17 cellular contexts compared by ENCODE assay signal in genomic region chr1:110927484-110928075, GRCh38. TPM values are rescaled to one million over a fixed set of nuclear protein-coding genes. Genes with fewer than 3 reads are reported as not detected.
DNase-seq lines count a peak whose midpoint lies in the region; ATAC-seq, FAIRE-seq and TF ChIP-seq lines count a peak whose summit lies in the region.
"Had no signal": no experiment of that assay in that cellular context is flagged by ENCODE, and none has a peak within 500 bp of the region (broad histone marks: within the 10 kb centered on the region; RNA-seq: fewer than 3 reads in every experiment).

No MANE protein-coding gene starts in this region.

- no peak for TF ChIP-seq POLR2A in K562 (conservative IDR thresholded peaks at IDR 0.05)

- no TSS peak for BruUV-seq in K562 (replicated peaks; lab: Mats Ljungman, UMichigan)

- POLR2A ChIA-PET in K562 (lab: Yijun Ruan, JAX) = interaction anchor here (1.8 kb wide), 1 partner anchor 10 kb away, joined by 3 read pairs; no protein-coding TSS in a partner anchor

- no peak for TF ChIP-seq EP300 in K562 (IDR thresholded peaks at IDR 0.05; ENCODE audit: low read length)

- H3K79me2 ChIP-seq in K562 (ENCODE audit: control insufficient read depth, insufficient read depth, low read length) = no peaks in the 10 kb centered on the region

- no peak for TF ChIP-seq CTCF in K562 (IDR thresholded peaks at IDR 0.05 in 2 of 3, conservative IDR thresholded peaks at IDR 0.05 in 1 of 3; ENCODE audit: insufficient read depth in 2 of 3, low read depth in 1 of 3, low read length in 3 of 3)

- CTCF ChIA-PET in K562 (lab: Yijun Ruan, JAX; ENCODE audit: low intra/inter-chr PET ratio) = no interaction called here

- H3K4me3 ChIP-seq in K562 = no peak overlapping the region
- H3K4me3 ChIP-seq: SK-N-MC had no signal

- H3K9me1 ChIP-seq in K562 (ENCODE audit: control insufficient read depth, insufficient read depth, low read length) = no peaks in the 10 kb centered on the region

- TF ChIP-seq RAD21 in K562 (CRISPR knock-in tag; conservative IDR thresholded peaks at IDR 0.05 in 1 of 2, IDR thresholded peaks at IDR 0.05 in 1 of 2) = no peak

- no peaks in the 10 kb centered on the region for H3K4me1 ChIP-seq in ES-I3 (ENCODE audit: insufficient read depth, low read length)
- peaks cover 0 to 3% of the 10 kb centered on the region in 2 experiments; a peak in 1 of 5 replicates for H3K4me1 ChIP-seq in K562 (replicated peaks in 1 of 2; ENCODE audit: control insufficient read depth in 2 of 2, insufficient read depth in 2 of 2, low read length in 2 of 2)

- intact Hi-C loops in K562 (cut with micrococcal nuclease) = no loop called here

- no peaks in the 10 kb centered on the region for H3K27me3 ChIP-seq in K562 (ENCODE audit: control insufficient read depth in 2 of 2, insufficient read depth in 2 of 2, low read length in 2 of 2)

- no peaks in the 10 kb centered on the region for H3K36me3 ChIP-seq in ES-I3 (ENCODE audit: insufficient read depth, low read length)
- no peaks in the 10 kb centered on the region for H3K36me3 ChIP-seq in K562 (ENCODE audit: control insufficient read depth, insufficient read depth, low read length)

- H3K9me3 ChIP-seq in ES-I3 (ENCODE audit: control insufficient read depth, insufficient read depth, low read length) (no peaks in the 10 kb centered on the region; the same call in 1 of the 2 replicates), K562 (replicated peaks; ENCODE audit: control insufficient read depth, insufficient read depth, low read depth, low read length) (no peaks in the 10 kb centered on the region)

- peak overlapping the region; percentile 15; the same call in 1 of the 2 replicates for H3K4me2 ChIP-seq in K562 (ENCODE audit: insufficient read depth, low read length)

- in situ Hi-C loops in K562 (cut with MboI) = no loop called here

- peak; percentile 6 for FAIRE-seq in K562 (lab: Jason Lieb, UNC)

- peak overlapping the region; percentile 20; the same call in 1 of the 3 replicates for H3K27ac ChIP-seq in K562 (ENCODE audit: extremely low read depth, low read depth, low read length)
- H3K27ac ChIP-seq: SK-N-MC had no signal

- peak overlapping the region; percentile 78 for H2AFZ ChIP-seq in K562 (ENCODE audit: low read depth, low read length)

- ATAC-seq in K562 (peak; percentile 86), HG02885 (IDR thresholded peaks at IDR 0.05; ENCODE audit: poor library complexity, unreplicated experiment) (no peak)
- ATAC-seq: activated CD8-positive, alpha-beta T cell treated with anti-CD3 and anti-CD28 coated beads, Interleukin-2, amount 10 ng/mL, durations not matched to agents 7 days and 5 days had no signal

- no peaks in the 10 kb centered on the region for H4K20me1 ChIP-seq in K562 (replicated peaks; ENCODE audit: control insufficient read depth, insufficient read depth, low read length)

- WGBS in K562 (ENCODE audit: insufficient coverage, low coverage, missing lambda C conversion rate) = 44% methylated on average over 2 of the region's 2 CpGs

- H3K9ac ChIP-seq in ES-I3 (ENCODE audit: low read depth, low read length) (0 out of 2 replicates have a peak overlapping the region, but pooled peaks have one; percentile 1), K562 (ENCODE audit: insufficient read depth in 1 of 2, low read depth in 2 of 2, low read length in 2 of 2) (no peak overlapping the region)

- DNase-seq in LHCN-M2 (ENCODE audit: low read depth) (peak; percentile 22), K562 (ENCODE audit: extremely low read depth in 1 of 4, low spot score in 3 of 4) (peak; percentile 16 to 41 (median 24)), kidney tubule cell (ENCODE audit: low spot score) (peak; percentile 63), NK-92 (lab: John Stamatoyannopoulos, UW; ENCODE audit: unreplicated experiment) (no peak), NCI-H446 treated with DMSO at 0.1 percent for 48 hours (lab: John Stamatoyannopoulos, UW) (no peak), NCI-H1694 (lab: John Stamatoyannopoulos, UW) (no peak)
- DNase-seq: activated CD8-positive, alpha-beta T cell treated with anti-CD3 and anti-CD28 coated beads, Interleukin-2, amount 10 ng/mL, durations not matched to agents 7 days and 5 days; cerebellar nuclear complex; KG1; NCI-H1436 treated with DMSO at 0.1 percent for 48 hours; nephron progenitor cell; retina had no signal

TF ChIP-seq in K562, 482 proteins besides CTCF, POLR2A, EP300 and RAD21 (continues in another document):
- TF ChIP-seq POLR2AphosphoS5 (IDR thresholded peaks at IDR 0.05; ENCODE audit: control insufficient read depth, insufficient read depth, low read depth, low read length) = no peak
- TF ChIP-seq HDGF (IDR thresholded peaks at IDR 0.05) = no peak
- no peak for TF ChIP-seq SUPT5H (IDR thresholded peaks at IDR 0.05)
- peak in 2 of 3 experiments; percentile 35 to 90 for TF ChIP-seq YY1 (IDR thresholded peaks at IDR 0.05; ENCODE audit: borderline replicate concordance in 1 of 3, control insufficient read depth in 1 of 3, extremely low read depth in 1 of 3, insufficient read depth in 3 of 3, insufficient read length in 1 of 3, insufficient replicate concordance in 2 of 3, low read depth in 1 of 3, low read length in 2 of 3)
- no peak for TF ChIP-seq ZNF175 (CRISPR knock-in tag; IDR thresholded peaks at IDR 0.05; ENCODE audit: low read depth)
- TF ChIP-seq NFE2 (IDR thresholded peaks at IDR 0.05; ENCODE audit: low read depth) = peak; percentile 18; the same call in 1 of the 2 replicates
- peak; percentile 65; the same call in 1 of the 2 replicates for TF ChIP-seq ZNF512 (tag; IDR thresholded peaks at IDR 0.05)
- no peak for TF ChIP-seq SMAD4 (CRISPR knock-in tag; conservative IDR thresholded peaks at IDR 0.05)
- TF ChIP-seq DNMT1 (IDR thresholded peaks at IDR 0.05) = no peak
- TF ChIP-seq POLR2B (IDR thresholded peaks at IDR 0.05; ENCODE audit: low read depth, partially characterized antibody) = no peak
- no peak for TF ChIP-seq SETDB1 (IDR thresholded peaks at IDR 0.05; ENCODE audit: low read length)
- no peak for TF ChIP-seq FOXJ3 (CRISPR knock-in tag; IDR thresholded peaks at IDR 0.05)
- no peak for TF ChIP-seq ARHGAP35 (IDR thresholded peaks at IDR 0.05; ENCODE audit: partially characterized antibody)

RNA-seq across cellular contexts. Expression of gene LRIF1, which starts 36.1 kb away (rescaled TPM):
- 20.7 and 24.0 TPM in 2 replicates for total RNA-seq in LHCN-M2 (2014; rRNA removed)
- 5.4 TPM for polyA plus RNA-seq in LHCN-M2 (2012)
- total RNA-seq in K562 (2011; cell fraction: chromatin; rRNA removed; ENCODE audit: low replicate concordance) = 18.8 and 70.7 TPM in 2 replicates
- total RNA-seq in K562 (2011; cell fraction: nucleolus; rRNA removed) = 14.5 and 16.8 TPM in 2 replicates
- 30.1 and 35.5 TPM in 2 replicates for total RNA-seq in K562 (2011; cell fraction: nucleoplasm; rRNA removed)
- 35.6 and 40.2 TPM in 2 replicates for total RNA-seq in K562 (2014; rRNA removed)
- total RNA-seq in K562 (2014; rRNA removed; fragmentation: Illumina TruSeq; extraction: Trizol) = 84.4 and 94.1 TPM in 2 replicates
- 82.8 and 88.8 TPM in 2 replicates for total RNA-seq in K562 (2015; rRNA removed; fragmentation: Illumina TruSeq; extraction: Trizol)
- 50.0 and 52.2 TPM in 2 replicates for total RNA-seq in K562 (2021)
- polyA plus RNA-seq in K562 (2011; rRNA removed) = 46.8 and 48.6 TPM in 2 replicates
- 11.8 and 19.3 TPM in 2 replicates for polyA plus RNA-seq in K562 (2011; cell fraction: cytosol; rRNA removed)
- 22.3 and 27.1 TPM in 2 replicates for polyA plus RNA-seq in K562 (2011; cell fraction: nucleus; rRNA removed)
- polyA plus RNA-seq in K562 (2012) = 50.9 and 53.6 TPM in 2 replicates
- polyA plus RNA-seq in K562 (2014; fragmentation: Illumina TruSeq; extraction: Trizol) = 67.2 and 74.1 TPM in 2 replicates
- 10 to 100 TPM; 79.7 to 86.1 TPM for polyA plus RNA-seq in K562 (2014; fragmentation: Nextera tagmentation; extraction: Ambion mirVana)
- 39.9 and 45.7 TPM in 2 replicates for polyA plus RNA-seq in K562 (2014; rRNA removed)
- 45.8 and 57.1 TPM in 2 replicates for polyA minus RNA-seq in K562 (2011; rRNA and poly(A)+ RNA removed)
- 32.4 and 36.3 TPM in 2 replicates for polyA minus RNA-seq in K562 (2011; cell fraction: cytosol; rRNA and poly(A)+ RNA removed)
- 25.7 and 44.2 TPM in 2 replicates for polyA minus RNA-seq in K562 (2011; cell fraction: nucleus; rRNA and poly(A)+ RNA removed)

RNA-seq across cellular contexts. Expression of gene CD53, which starts 54.6 kb away (rescaled TPM):
- total RNA-seq in LHCN-M2 (2014; rRNA removed) (not detected in 2 replicates), K562 (2014; rRNA removed) (63.5 and 79.5 TPM in 2 replicates), K562 (2014; rRNA removed; fragmentation: Illumina TruSeq; extraction: Trizol) (105 and 109 TPM in 2 replicates), K562 (2015; rRNA removed; fragmentation: Illumina TruSeq; extraction: Trizol) (206 and 220 TPM in 2 replicates), K562 (2021) (68.2 and 79.5 TPM in 2 replicates)
- polyA plus RNA-seq in LHCN-M2 (2012) = not detected
- total RNA-seq in K562 (2011; cell fraction: chromatin; rRNA removed; ENCODE audit: low replicate concordance) = 62.6 and 66.9 TPM in 2 replicates
- total RNA-seq in K562 (2011; cell fraction: nucleolus; rRNA removed) = 68.4 and 75.0 TPM in 2 replicates
- 78.3 and 90.2 TPM in 2 replicates for total RNA-seq in K562 (2011; cell fraction: nucleoplasm; rRNA removed)
- polyA plus RNA-seq in K562 (2011; rRNA removed) (144 and 443 TPM in 2 replicates), K562 (2014; fragmentation: Illumina TruSeq; extraction: Trizol) (121 and 131 TPM in 2 replicates), K562 (2014; fragmentation: Nextera tagmentation; extraction: Ambion mirVana) (100 to 1,000 TPM; 161 to 172 TPM), K562 (2014; rRNA removed) (106 and 112 TPM in 2 replicates)
- 92.6 and 440 TPM in 2 replicates for polyA plus RNA-seq in K562 (2011; cell fraction: cytosol; rRNA removed)
- polyA plus RNA-seq in K562 (2011; cell fraction: nucleus; rRNA removed) = 106 and 451 TPM in 2 replicates
- polyA plus RNA-seq in K562 (2012) = 148 and 187 TPM in 2 replicates
- polyA minus RNA-seq in K562 (2011; rRNA and poly(A)+ RNA removed) = 164 and 437 TPM in 2 replicates
- 36.6 and 74.4 TPM in 2 replicates for polyA minus RNA-seq in K562 (2011; cell fraction: cytosol; rRNA and poly(A)+ RNA removed)
- polyA minus RNA-seq in K562 (2011; cell fraction: nucleus; rRNA and poly(A)+ RNA removed) = 21.5 and 140 TPM in 2 replicates
- total RNA-seq: fibroblast of villous mesenchyme, NCI-H460 had no signal

Comparison
In these comparisons a context has a peak if more than half of its experiments do, and no peak if none do; other contexts are left out.
1. DNase-seq: peak in LHCN-M2 (single experiment), K562 (4 of 4) and kidney tubule cell (single experiment); none in NK-92 (single experiment), NCI-H446 treated with DMSO at 0.1 percent for 48 hours (single experiment) and NCI-H1694 (single experiment).
2. RNA of gene CD53, which starts 54.6 kb away (total RNA-seq): 62.6 to 220 TPM in K562; not detected in LHCN-M2; every median in the first group is over 10 times any median in the second.